9 cellular contexts compared by ENCODE assay signal in genomic region chr16:2473999-2474876, GRCh38. TPM values are rescaled to one million over a fixed set of nuclear protein-coding genes. Genes with fewer than 3 reads are reported as not detected.
A peak's percentile ranks its signal among the peaks of the same experiment; 100 is the strongest.
DNase-seq lines count a peak whose midpoint lies in the region; ATAC-seq and TF ChIP-seq lines count a peak whose summit lies in the region.
"Had no signal": no experiment of that assay in that cellular context is flagged by ENCODE, and none has a peak within 500 bp of the region (broad histone marks: within the 10 kb centered on the region; RNA-seq: fewer than 3 reads in every experiment).

No MANE protein-coding gene starts in this region.

- H3K27me3 ChIP-seq in CD4-positive, alpha-beta T cell (ENCODE audit: control insufficient read depth, insufficient read depth, low read length): peaks cover 41% of the 10 kb centered on the region
- H3K27me3 ChIP-seq in mucosa of stomach (ENCODE audit: control insufficient read depth, insufficient read depth, low read length): peaks cover 43% of the 10 kb centered on the region

- no peaks in the 10 kb centered on the region for H3K36me3 ChIP-seq in mucosa of stomach (ENCODE audit: control insufficient read depth, insufficient read depth, low read length)

- no peak overlapping the region for H3K27ac Mint-ChIP-seq in CD4-positive, alpha-beta T cell
- peak overlapping the region; percentile 69 to 87 for H3K27ac Mint-ChIP-seq in stimulated activated naive CD8-positive, alpha-beta T cell treated with anti-CD3 and anti-CD28 coated beads, Interleukin-15, amount 100 ng/mL, for 72 hours

- peak; percentile 82 for ATAC-seq in CD4-positive, alpha-beta T cell (ENCODE audit: poor library complexity)
- ATAC-seq in GM21717 (IDR thresholded peaks at IDR 0.05; ENCODE audit: unreplicated experiment): peak; percentile 12
- ATAC-seq in stimulated activated naive CD8-positive, alpha-beta T cell treated with anti-CD3 and anti-CD28 coated beads, Interleukin-15, amount 100 ng/mL, for 72 hours: peak; percentile 68
- no peak for ATAC-seq in HG03457 (IDR thresholded peaks at IDR 0.05; ENCODE audit: unreplicated experiment)

- POLR2A ChIA-PET in CD4-positive, alpha-beta T cell (lab: Charles Lee): interaction anchor here (0.8 to 1.6 kb wide), 7 partner anchors 14 to 134 kb away, joined by 3 to 9 read pairs (median 4); partner anchors contain the start of genes ABCA3, AMDHD2, CCNF and TEDC2

- no peak overlapping the region for H3K27ac ChIP-seq in CD4-positive, alpha-beta T cell (ENCODE audit: low read depth, low read length)

- H3K4me1 Mint-ChIP-seq in CD4-positive, alpha-beta T cell (ENCODE audit: low read depth): peaks cover 13% of the 10 kb centered on the region
- H3K4me1 Mint-ChIP-seq in stimulated activated naive CD8-positive, alpha-beta T cell treated with anti-CD3 and anti-CD28 coated beads, Interleukin-15, amount 100 ng/mL, for 72 hours: peaks cover 57% of the 10 kb centered on the region

- intact Hi-C loops in CD4-positive, alpha-beta T cell (cut with DNase I, micrococcal nuclease): loop anchor here in 1 of 2 experiments (2.0 to 5.0 kb wide), 2 partner anchors 42 to 57 kb away; partner anchors contain the start of gene CEMP1

- H3K9me3 ChIP-seq in CD4-positive, alpha-beta T cell (ENCODE audit: control insufficient read depth, low read length): no peaks in the 10 kb centered on the region
- no peaks in the 10 kb centered on the region for H3K9me3 ChIP-seq in mucosa of stomach (ENCODE audit: control insufficient read depth, low read length)

- peak; percentile 36 to 69 (median 52) for DNase-seq in CD4-positive, alpha-beta T cell
- DNase-seq in NCI-H2227 treated with DMSO at 0.1 percent for 48 hours (lab: John Stamatoyannopoulos, UW): peak; percentile 27
- DNase-seq in activated CD8-positive, alpha-beta memory T cell treated with anti-CD3 and anti-CD28 coated beads for 4 hours (ENCODE audit: low read depth in 2 of 2): peak; percentile 12 to 14
- DNase-seq in epithelial cell of esophagus (ENCODE audit: low read depth): peak; percentile 57
- DNase-seq in stimulated activated naive CD8-positive, alpha-beta T cell treated with anti-CD3 and anti-CD28 coated beads, Interleukin-15, amount 100 ng/mL, for 72 hours: peak; percentile 57 to 65

- peak overlapping the region; percentile 69 for H3K9ac ChIP-seq in mucosa of stomach (ENCODE audit: low read length)

- peaks cover 23% of the 10 kb centered on the region for H3K27me3 Mint-ChIP-seq in CD4-positive, alpha-beta T cell
- peaks cover 35% of the 10 kb centered on the region for H3K27me3 Mint-ChIP-seq in stimulated activated naive CD8-positive, alpha-beta T cell treated with anti-CD3 and anti-CD28 coated beads, Interleukin-15, amount 100 ng/mL, for 72 hours

- CTCF ChIA-PET in CD4-positive, alpha-beta T cell (lab: Charles Lee): interaction anchor here (0.7 to 1.4 kb wide), 2 partner anchors 13 to 27 kb away, joined by 3 to 5 read pairs; no protein-coding TSS in a partner anchor

- H3K9me3 Mint-ChIP-seq in CD4-positive, alpha-beta T cell: no peaks in the 10 kb centered on the region
- H3K9me3 Mint-ChIP-seq in stimulated activated naive CD8-positive, alpha-beta T cell treated with anti-CD3 and anti-CD28 coated beads, Interleukin-15, amount 100 ng/mL, for 72 hours: no peaks in the 10 kb centered on the region

- TF ChIP-seq CTCF in CD4-positive, alpha-beta T cell (IDR thresholded peaks at IDR 0.05): peak; percentile 29
- TF ChIP-seq CTCF in epithelial cell of esophagus (IDR thresholded peaks at IDR 0.05; ENCODE audit: insufficient read depth, low read depth, low read length, missing control alignments): no peak

- peak overlapping the region; percentile 62 for H3K4me3 Mint-ChIP-seq in CD4-positive, alpha-beta T cell
- H3K4me3 Mint-ChIP-seq in stimulated activated naive CD8-positive, alpha-beta T cell treated with anti-CD3 and anti-CD28 coated beads, Interleukin-15, amount 100 ng/mL, for 72 hours: peak overlapping the region; percentile 86 to 90

- peaks cover 26% of the 10 kb centered on the region for H3K4me1 ChIP-seq in mucosa of stomach (ENCODE audit: control insufficient read depth, insufficient read depth, low read length)

- H3K36me3 Mint-ChIP-seq in CD4-positive, alpha-beta T cell (ENCODE audit: low read depth): no peaks in the 10 kb centered on the region

- H3K4me3 ChIP-seq in epithelial cell of esophagus (ENCODE audit: low read length) (peak overlapping the region; percentile 68), mucosa of stomach (ENCODE audit: low read length) (peak overlapping the region; percentile 41)

RNA-seq across cellular contexts. Expression of gene TBC1D24, which starts 0.7 kb away (rescaled TPM):
- total RNA-seq in CD4-positive, alpha-beta T cell: 1 to 10 TPM; 1.2 to 2.1 TPM

RNA-seq across cellular contexts. Expression of gene NTN3, which starts 3.1 kb away (rescaled TPM):
- not detected for total RNA-seq in CD4-positive, alpha-beta T cell
- total RNA-seq: T-helper 1 cell treated with Interleukin-12 subunit alpha and Interleukin-12 subunit beta and Interleukin-4 antibody, amounts not matched to agents 30 ng/mL and 1 ng/mL, for 36 hours had no signal

RNA-seq across cellular contexts. Expression of gene TEDC2, which starts 14.3 kb away (rescaled TPM):
- under 1 TPM; 0.17 to 0.27 TPM for total RNA-seq in CD4-positive, alpha-beta T cell

RNA-seq across cellular contexts. Expression of gene ATP6V0C, which starts 39.5 kb away (rescaled TPM):
- 100 to 1,000 TPM; 224 to 234 TPM for total RNA-seq in CD4-positive, alpha-beta T cell

RNA-seq across cellular contexts. Expression of gene CCNF, which starts 45.0 kb away (rescaled TPM):
- total RNA-seq in CD4-positive, alpha-beta T cell: 1 to 10 TPM in 1 of 2 experiments, under 1 TPM in 1; 0.81 to 1.3 TPM
